ENCODE assay signal across 10 cellular contexts in the genomic region with DNA sequence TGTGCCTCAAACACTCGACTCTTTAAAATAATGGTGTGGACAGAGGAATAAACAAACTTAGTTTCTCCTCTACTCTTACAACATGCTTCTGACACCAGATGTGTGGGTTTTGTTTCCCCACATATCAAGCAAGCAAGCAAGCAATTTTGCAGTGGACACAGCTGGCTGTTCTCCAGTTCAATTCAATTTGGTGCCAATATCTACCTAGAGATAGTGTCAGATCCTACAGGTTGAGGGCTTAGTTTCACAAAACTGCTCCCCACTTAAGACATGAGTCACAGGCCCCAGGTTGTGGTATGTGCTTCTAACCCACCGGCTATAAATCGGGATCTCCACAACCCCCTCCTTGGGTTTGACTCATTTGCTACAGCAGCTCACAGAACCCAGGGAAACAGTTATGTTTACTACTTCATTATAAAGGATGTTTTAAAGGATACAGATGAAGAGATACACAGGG.
DNase-seq lines count a peak whose midpoint lies in the region; ATAC-seq, FAIRE-seq and TF ChIP-seq lines count a peak whose summit lies in the region.
"Had no signal": no experiment of that assay in that cellular context is flagged by ENCODE, and none has a peak within 500 bp of the region (broad histone marks: within the 10 kb centered on the region; RNA-seq: fewer than 3 reads in every experiment).

No MANE protein-coding gene starts in this region.

- DNase-seq in AG04450 (ENCODE audit: low read depth, low spot score) (no peak), HT1080 (ENCODE audit: low read depth) (peak; percentile 67), iris pigment epithelial cell (ENCODE audit: low read depth) (peak; percentile 79), ascending aorta (ENCODE audit: low spot score in 2 of 2) (no peak), HTR-8/SVneo (ENCODE audit: insufficient read length, low spot score) (no peak), neural progenitor cell (ENCODE audit: low spot score) (no peak), dermis blood vessel endothelial cell (no peak)
- peak; percentile 49 to 68 for DNase-seq in activated T-cell treated with anti-CD3 and anti-CD28 coated beads, Interleukin-2, amount 50 U/mL, for 72 hours
- DNase-seq: Caco-2, NCI-H82 had no signal

- POLR2A ChIA-PET in AG04450 (lab: Yijun Ruan, JAX) = interaction anchor here (0.5 kb wide), 1 partner anchor 116 kb away, joined by 5 read pairs; no protein-coding TSS in a partner anchor

- peaks cover 41 to 69% of the 10 kb centered on the region in 2 donors for H3K36me3 Mint-ChIP-seq in activated T-cell treated with anti-CD3 and anti-CD28 coated beads, Interleukin-2, amount 50 U/mL, for 72 hours (ENCODE audit: insufficient read depth in 2 of 2)
- peaks cover 39% of the 10 kb centered on the region for H3K36me3 Mint-ChIP-seq in neural progenitor cell

- H3F3A ChIP-seq in neural progenitor cell (ENCODE audit: low read depth) = peaks cover 15% of the 10 kb centered on the region

- peaks cover 28% of the 10 kb centered on the region for H3K79me2 ChIP-seq in neural progenitor cell (ENCODE audit: low read depth)

- no peak for TF ChIP-seq CTCF in AG04450 (IDR thresholded peaks at IDR 0.05; ENCODE audit: low read depth, low read length)
- TF ChIP-seq CTCF in ascending aorta (IDR thresholded peaks at IDR 0.05) = no peak
- TF ChIP-seq CTCF in neural progenitor cell (IDR thresholded peaks at IDR 0.05) = no peak

- no peak for FAIRE-seq in HTR-8/SVneo (lab: Jason Lieb, UNC)

- no peak overlapping the region for H3K4me2 ChIP-seq in neural progenitor cell

- H3K4me1 Mint-ChIP-seq in activated T-cell treated with anti-CD3 and anti-CD28 coated beads, Interleukin-2, amount 50 U/mL, for 72 hours (ENCODE audit: low read depth) = peaks cover 95% of the 10 kb centered on the region
- H3K4me1 Mint-ChIP-seq in neural progenitor cell = peaks cover 57% of the 10 kb centered on the region

- intact Hi-C loops in ascending aorta (cut with DNase I) = no loop called here

- CTCF ChIA-PET in AG04450 (lab: Charles Lee) = interaction anchor here (0.8 kb wide), 1 partner anchor 260 kb away, joined by 3 read pairs; no protein-coding TSS in a partner anchor

- peak; percentile 84 to 90 for ATAC-seq in activated T-cell treated with anti-CD3 and anti-CD28 coated beads, Interleukin-2, amount 50 U/mL, for 72 hours (replicated peaks in 1 of 2)

- no peak overlapping the region for H2AFZ ChIP-seq in neural progenitor cell (replicated peaks)

- H3K27me3 Mint-ChIP-seq in activated T-cell treated with anti-CD3 and anti-CD28 coated beads, Interleukin-2, amount 50 U/mL, for 72 hours (ENCODE audit: low read depth) = no peaks in the 10 kb centered on the region
- H3K27me3 Mint-ChIP-seq in neural progenitor cell (ENCODE audit: insufficient read depth, low read depth) = peaks cover 10% of the 10 kb centered on the region

- H3K27ac Mint-ChIP-seq in activated T-cell treated with anti-CD3 and anti-CD28 coated beads, Interleukin-2, amount 50 U/mL, for 72 hours = peak overlapping the region; percentile 96
- no peak overlapping the region for H3K27ac Mint-ChIP-seq in neural progenitor cell

- no peak overlapping the region for H3K4me3 ChIP-seq in AG04450 (ENCODE audit: low read depth, low read length)
- no peak overlapping the region for H3K4me3 ChIP-seq in ascending aorta
- no peak overlapping the region for H3K4me3 ChIP-seq in neural progenitor cell

- H3K9ac ChIP-seq in neural progenitor cell = no peak overlapping the region

- H3K27me3 ChIP-seq in AG04450 (ENCODE audit: control insufficient read depth, insufficient read depth, low read length) = no peaks in the 10 kb centered on the region
- no peaks in the 10 kb centered on the region for H3K27me3 ChIP-seq in ascending aorta
- H3K27me3 ChIP-seq in neural progenitor cell = no peaks in the 10 kb centered on the region

- H3K27ac ChIP-seq in AG04450 (ENCODE audit: low read depth, low read length) (peak overlapping the region; percentile 12), ascending aorta (no peak overlapping the region), neural progenitor cell (no peak overlapping the region)

- peaks cover 0 to 2% of the 10 kb centered on the region in 2 donors for H3K9me3 Mint-ChIP-seq in activated T-cell treated with anti-CD3 and anti-CD28 coated beads, Interleukin-2, amount 50 U/mL, for 72 hours
- H3K9me3 Mint-ChIP-seq in neural progenitor cell = peaks cover 20% of the 10 kb centered on the region

- H3K36me3 ChIP-seq in ascending aorta (peaks cover 0 to 4% of the 10 kb centered on the region in 2 donors), neural progenitor cell (peaks cover 7% of the 10 kb centered on the region)

- no peaks in the 10 kb centered on the region for H3K4me1 ChIP-seq in ascending aorta
- H3K4me1 ChIP-seq in neural progenitor cell = peaks cover 10% of the 10 kb centered on the region
- H3K4me1 ChIP-seq: Caco-2 had no signal

- H3K4me3 Mint-ChIP-seq in activated T-cell treated with anti-CD3 and anti-CD28 coated beads, Interleukin-2, amount 50 U/mL, for 72 hours = peak overlapping the region; percentile 34 to 55
- no peak overlapping the region for H3K4me3 Mint-ChIP-seq in neural progenitor cell

- no peaks in the 10 kb centered on the region for H4K20me1 ChIP-seq in neural progenitor cell (ENCODE audit: low read depth)

- peaks cover 7% of the 10 kb centered on the region for H3K9me3 ChIP-seq in AG04450 (ENCODE audit: control insufficient read depth, insufficient read depth, low read length)
- H3K9me3 ChIP-seq in ascending aorta = peaks cover 6 to 9% of the 10 kb centered on the region in 2 donors
- H3K9me3 ChIP-seq in neural progenitor cell (ENCODE audit: low read depth) = peaks cover 15% of the 10 kb centered on the region
- H3K9me3 ChIP-seq: Caco-2 had no signal

Comparison
In these comparisons a context has a peak if more than half of its experiments do, and no peak if none do; other contexts are left out.
1. DNase-seq: peak in HT1080 (single experiment), activated T-cell treated with anti-CD3 and anti-CD28 coated beads, Interleukin-2, amount 50 U/mL, for 72 hours (2 of 2) and iris pigment epithelial cell (single experiment); none in AG04450 (single experiment), ascending aorta (0 of 2), HTR-8/SVneo (single experiment), neural progenitor cell (single experiment) and dermis blood vessel endothelial cell (single experiment).